In the genomic region with DNA sequence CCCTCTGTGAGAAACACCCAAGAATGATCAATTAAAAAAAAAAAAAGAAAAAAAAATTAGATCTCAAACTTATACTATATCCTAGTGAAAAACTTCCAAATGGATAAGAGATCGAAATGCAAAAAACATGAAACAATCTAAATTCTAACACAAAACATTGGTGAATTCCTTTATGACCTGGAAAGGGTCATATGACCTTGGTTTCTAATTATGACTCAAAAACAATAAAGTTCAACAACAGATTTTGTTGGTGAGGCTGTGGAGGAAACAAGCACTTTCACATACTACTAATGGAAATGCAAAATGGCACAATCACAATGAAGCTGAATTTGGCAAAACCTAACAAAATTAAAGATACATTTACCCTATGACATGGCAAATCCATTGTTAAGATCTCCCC, we compare ENCODE assay signal across 6 cellular contexts.
"Had no signal": no experiment of that assay in that cellular context is flagged by ENCODE, and none has a peak within 500 bp of the region (broad histone marks: within the 10 kb centered on the region; RNA-seq: fewer than 3 reads in every experiment).

No MANE protein-coding gene starts in this region.

- DNase-seq: GDM1, GF-D8 had no signal

- FAIRE-seq: GM12891, GM12892, GM18507, GM19239 had no signal
